8 cellular contexts compared by ENCODE assay signal in genomic region chr7:128608678-128609421, GRCh38.
A peak's percentile ranks its signal among the peaks of the same experiment; 100 is the strongest.
DNase-seq lines count a peak whose midpoint lies in the region; ATAC-seq and TF ChIP-seq lines count a peak whose summit lies in the region.
"Not testable (repeated sequence)": the region's sequence is repeated elsewhere in the genome, so short reads cannot be mapped to it uniquely, and the experiment has no call there.

No MANE protein-coding gene starts in this region.

- in situ Hi-C loops in G401 (cut with HindIII; ENCODE audit: low sequenced_read_pairs) = not testable (repeated sequence)

- not testable (repeated sequence) for H3K9me3 ChIP-seq in mucosa of descending colon

- TF ChIP-seq CTCF in mucosa of descending colon (IDR thresholded peaks at IDR 0.05) = peak; percentile 21

- intact Hi-C loops in mucosa of descending colon (cut with DNase I, micrococcal nuclease) = not testable (repeated sequence)

- H3K36me3 ChIP-seq in mucosa of descending colon (ENCODE audit: low read depth) = not testable (repeated sequence)

- H3K4me3 ChIP-seq in mucosa of descending colon = not testable (repeated sequence)

- peak; percentile 74 for DNase-seq in G401 (ENCODE audit: low spot score)
- DNase-seq in Kasumi-1 (lab: John Stamatoyannopoulos, UW) = peak; percentile 67 to 80
- peak; percentile 75 for DNase-seq in OCI-M1 (lab: John Stamatoyannopoulos, UW)
- peak; percentile 40 for DNase-seq in activated T-cell treated with anti-CD3 and anti-CD28 coated beads for 24 hours (ENCODE audit: low read depth)
- peak; percentile 79 to 83 for DNase-seq in erythroblast (lab: John Stamatoyannopoulos, UW)
- DNase-seq in mucosa of descending colon = peak in 1 of 3 donors; percentile 64
- DNase-seq in superior temporal gyrus (ENCODE audit: extremely low spot score) = peak; percentile 72

- TF ChIP-seq POLR2A in erythroblast (IDR thresholded peaks at IDR 0.05; ENCODE audit: low read length) = not testable (repeated sequence)

- not testable (repeated sequence) for H3K4me1 ChIP-seq in mucosa of descending colon (ENCODE audit: low read depth)

- ATAC-seq in GM21786 (IDR thresholded peaks at IDR 0.05; ENCODE audit: unreplicated experiment) = peak; percentile 77
- ATAC-seq in mucosa of descending colon = peak; percentile 95
